Comparison of ENCODE assay signal across 26 cellular contexts in genomic region chr7:111903016-111903415, GRCh38.
DNase-seq lines count a peak whose midpoint lies in the region; ATAC-seq, FAIRE-seq and TF ChIP-seq lines count a peak whose summit lies in the region.
"Had no signal": no experiment of that assay in that cellular context is flagged by ENCODE, and none has a peak within 500 bp of the region (broad histone marks: within the 10 kb centered on the region; RNA-seq: fewer than 3 reads in every experiment).

No MANE protein-coding gene starts in this region.

- POLR2A ChIA-PET in MCF 10A (lab: Yijun Ruan, JAX) = interaction anchor here (1.1 to 2.7 kb wide), 4 partner anchors 8 to 548 kb away, joined by 3 to 18 read pairs (median 4); partner anchors contain the start of gene IFRD1

- no peaks in the 10 kb centered on the region for H3K27me3 Mint-ChIP-seq in MCF 10A (ENCODE audit: insufficient read depth, unreplicated experiment)
- H3K27me3 Mint-ChIP-seq: B cell; CD4-positive, CD25-positive, alpha-beta regulatory T cell had no signal

- H3K4me2 ChIP-seq in mammary epithelial cell (ENCODE audit: insufficient read depth, low read depth, low read length) = no peak overlapping the region
- no peak overlapping the region for H3K4me2 ChIP-seq in hepatocyte
- H3K4me2 ChIP-seq: BLaER1, GM23338 had no signal

- peak overlapping the region; percentile 49 for H3K27ac Mint-ChIP-seq in MCF 10A (ENCODE audit: low read depth, unreplicated experiment)
- H3K27ac Mint-ChIP-seq: B cell; CD4-positive, CD25-positive, alpha-beta regulatory T cell; CD8-positive, alpha-beta T cell; GM23338; H9; HFFc6 had no signal

- dilution Hi-C loops in mammary epithelial cell (cut with HindIII; ENCODE audit: low sequenced_read_pairs) = no loop called here

- no peak overlapping the region for H3K9ac ChIP-seq in mammary epithelial cell (ENCODE audit: insufficient read depth, low read length)
- H3K9ac ChIP-seq: BLaER1 had no signal

- H3K27ac ChIP-seq in mammary epithelial cell (ENCODE audit: insufficient read depth, low read depth, low read length) = no peak overlapping the region
- H3K27ac ChIP-seq in RWPE2 (ENCODE audit: poor library complexity, severe bottlenecking) = peak overlapping the region; percentile 56
- peak overlapping the region; percentile 70 for H3K27ac ChIP-seq in hepatocyte
- H3K27ac ChIP-seq: 22Rv1, BLaER1, C4-2B had no signal

- H3K36me3 ChIP-seq in mammary epithelial cell (ENCODE audit: insufficient read depth, low read length) (no peaks in the 10 kb centered on the region), RWPE2 (ENCODE audit: low read depth) (peaks cover 3% of the 10 kb centered on the region; the same call in 1 of the 2 replicates), hepatocyte (replicated peaks; ENCODE audit: insufficient read depth, low read depth) (no peaks in the 10 kb centered on the region)
- H3K36me3 ChIP-seq: BLaER1 had no signal

- CTCF ChIA-PET in MCF 10A (lab: Yijun Ruan, JAX) = no interaction called here
- CTCF ChIA-PET in mammary epithelial cell (lab: Charles Lee; ENCODE audit: low non-redundant PET) = no interaction called here

- peaks cover 20% of the 10 kb centered on the region for H3K4me1 Mint-ChIP-seq in MCF 10A (ENCODE audit: insufficient read depth, unreplicated experiment)
- H3K4me1 Mint-ChIP-seq: B cell; CD4-positive, CD25-positive, alpha-beta regulatory T cell had no signal

- H3K9me2 ChIP-seq in hepatocyte (replicated peaks; ENCODE audit: insufficient read depth) = no peaks in the 10 kb centered on the region

- H4K20me1 ChIP-seq in mammary epithelial cell (ENCODE audit: insufficient read depth, low read length) (no peaks in the 10 kb centered on the region), hepatocyte (ENCODE audit: insufficient read depth, poor library complexity, severe bottlenecking) (no peaks in the 10 kb centered on the region)
- H4K20me1 ChIP-seq: BLaER1 had no signal

- TF ChIP-seq CTCF in MCF 10A (IDR thresholded peaks at IDR 0.05; ENCODE audit: unreplicated experiment) (no peak), mammary epithelial cell (conservative IDR thresholded peaks at IDR 0.05 in 1 of 2, IDR thresholded peaks at IDR 0.05 in 1 of 2; ENCODE audit: extremely low read depth in 1 of 2, insufficient read depth in 1 of 2, low read depth in 1 of 2, low read length in 2 of 2) (no peak), RWPE2 (IDR thresholded peaks at IDR 0.05; ENCODE audit: poor library complexity, severe bottlenecking) (no peak), hepatocyte (IDR thresholded peaks at IDR 0.05; ENCODE audit: poor library complexity) (no peak)

- H3K4me3 ChIP-seq in mammary epithelial cell (replicated peaks in 1 of 3; ENCODE audit: insufficient read depth in 1 of 3, low read depth in 2 of 3, low read length in 3 of 3) (no peak overlapping the region), RWPE2 (ENCODE audit: severe bottlenecking) (no peak overlapping the region), hepatocyte (no peak overlapping the region)
- H3K4me3 ChIP-seq: BLaER1, GM23338 had no signal

- FAIRE-seq in RCC 7860 (lab: Jason Lieb, UNC) = no peak
- FAIRE-seq: A204.1, GM12891, GM18507 had no signal

- WGBS in mammary epithelial cell (ENCODE audit: low coverage, missing lambda C conversion rate) = 100% methylated on average over 1 of the region's 1 CpG
- 63% methylated on average over 1 of the region's 1 CpG for WGBS in hepatocyte (ENCODE audit: low lambda C conversion rate, missing lambda C conversion rate)

- no peaks in the 10 kb centered on the region for H3K27me3 ChIP-seq in mammary epithelial cell (ENCODE audit: insufficient read depth, low read length)
- no peaks in the 10 kb centered on the region for H3K27me3 ChIP-seq in RWPE2 (ENCODE audit: insufficient read depth, poor library complexity, severe bottlenecking)
- no peaks in the 10 kb centered on the region for H3K27me3 ChIP-seq in hepatocyte
- H3K27me3 ChIP-seq: BLaER1 had no signal

- intact Hi-C loops in MCF 10A (cut with micrococcal nuclease) = no loop called here
- intact Hi-C loops in mammary epithelial cell (cut with micrococcal nuclease) = no loop called here

- H2AFZ ChIP-seq in mammary epithelial cell (ENCODE audit: low read depth, low read length) (no peak overlapping the region), hepatocyte (no peak overlapping the region)
- H2AFZ ChIP-seq: GM23338 had no signal

- ATAC-seq in RWPE2 (ENCODE audit: low read depth) = no peak
- ATAC-seq: CD8-positive, alpha-beta T cell; GM23338; HCT116 had no signal

- BruUV-seq in MCF 10A (replicated peaks; lab: Mats Ljungman, UMichigan) = no TSS peak
- no TSS peak for BruUV-seq in mammary epithelial cell (replicated peaks; lab: Mats Ljungman, UMichigan)

- H3K4me1 ChIP-seq in mammary epithelial cell (ENCODE audit: insufficient read depth, low read length) (peaks cover 16% of the 10 kb centered on the region), RWPE2 (ENCODE audit: insufficient read depth, poor library complexity, severe bottlenecking) (peaks cover 15% of the 10 kb centered on the region), hepatocyte (ENCODE audit: insufficient read depth) (peaks cover 10% of the 10 kb centered on the region)
- H3K4me1 ChIP-seq: BLaER1, Caco-2 had no signal

- no peak overlapping the region for H3K4me3 Mint-ChIP-seq in MCF 10A (ENCODE audit: unreplicated experiment)
- H3K4me3 Mint-ChIP-seq: B cell; CD4-positive, CD25-positive, alpha-beta regulatory T cell; CD8-positive, alpha-beta T cell; GM23338; H9; HFFc6 had no signal

- H3K9me3 ChIP-seq in mammary epithelial cell (replicated peaks; ENCODE audit: insufficient read depth, low read length) = no peaks in the 10 kb centered on the region
- no peaks in the 10 kb centered on the region for H3K9me3 ChIP-seq in RWPE2 (ENCODE audit: severe bottlenecking)
- no peaks in the 10 kb centered on the region for H3K9me3 ChIP-seq in hepatocyte (ENCODE audit: low read depth)
- H3K9me3 ChIP-seq: BLaER1 had no signal

- DNase-seq in MCF 10A (ENCODE audit: unreplicated experiment) (no peak), mammary epithelial cell (no peak), RWPE2 (ENCODE audit: low spot score) (no peak), hepatocyte (ENCODE audit: low spot score) (peak; percentile 10), NCI-H1417 (lab: John Stamatoyannopoulos, UW) (no peak), RCC 7860 (ENCODE audit: low spot score) (no peak), ureter (ENCODE audit: low spot score) (no peak)
- no peak for DNase-seq in stimulated activated CD4-positive, alpha-beta T cell treated with anti-CD3 and anti-CD28 coated beads, Interleukin-15, amount 100 ng/mL, for 24 hours
- DNase-seq: Caco-2; CD4-positive, CD25-positive, alpha-beta regulatory T cell; CD8-positive, alpha-beta T cell; DMS 273 treated with DMSO at 0.1 percent for 48 hours; DMS79; EL; GDM1; H9 had no signal

- H3K36me3 Mint-ChIP-seq in MCF 10A (ENCODE audit: insufficient read depth, unreplicated experiment) = peaks cover 26% of the 10 kb centered on the region
- H3K36me3 Mint-ChIP-seq: CD4-positive, CD25-positive, alpha-beta regulatory T cell; CD8-positive, alpha-beta T cell had no signal

- H3K9me3 Mint-ChIP-seq in MCF 10A (ENCODE audit: unreplicated experiment) = no peaks in the 10 kb centered on the region
- H3K9me3 Mint-ChIP-seq: CD8-positive, alpha-beta T cell; GM23338; H9; HFFc6 had no signal

- H3K79me2 ChIP-seq in mammary epithelial cell (ENCODE audit: insufficient read depth, low read length) (no peaks in the 10 kb centered on the region), hepatocyte (no peaks in the 10 kb centered on the region)

- in situ Hi-C loops in mammary epithelial cell (cut with MboI; ENCODE audit: low sequenced_read_pairs in 2 of 2) = no loop called here
